In the genomic region with DNA sequence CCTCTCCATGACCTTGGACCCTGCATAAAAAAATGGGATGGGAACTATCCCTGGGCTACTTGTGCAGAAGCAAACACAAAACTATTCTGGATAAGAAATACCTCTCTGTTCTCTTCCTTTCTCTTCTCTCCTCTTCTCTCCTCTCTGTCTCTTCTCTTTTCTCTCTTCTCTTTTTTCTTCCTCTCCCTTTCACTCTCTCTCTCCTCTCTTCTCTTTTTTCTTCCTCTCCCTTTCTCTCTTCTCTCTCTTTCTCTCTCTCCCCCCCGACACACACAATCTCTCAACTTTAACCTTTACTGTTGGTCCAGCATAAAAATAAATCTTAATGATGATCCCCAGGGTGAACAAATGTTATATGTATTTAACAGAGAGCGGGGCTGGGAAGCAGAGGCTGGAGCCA, we compare ENCODE assay signal across 22 cellular contexts.
"Had no signal": no experiment of that assay in that cellular context is flagged by ENCODE, and none has a peak within 500 bp of the region (broad histone marks: within the 10 kb centered on the region; RNA-seq: fewer than 3 reads in every experiment).

No MANE protein-coding gene starts in this region.

- DNase-seq: Karpas-422, KG1, MG63, NCI-H1092, NCI-H1105 treated with DMSO at 0.1 percent for 48 hours, NCI-H1417 treated with DMSO at 0.1 percent for 48 hours, NCI-H146, NCI-H1694 treated with DMSO at 0.1 percent for 48 hours, NCI-H1930, NCI-H2081, NCI-H2107, NCI-H2227 treated with DMSO at 0.1 percent for 48 hours, NCI-H524, NCI-H526 treated with DMSO at 0.1 percent for 48 hours, NCI-H774, PC-3, Right ventricle myocardium superior, SIG-M5 had no signal

- H3K27ac ChIP-seq: HL-60, SJSA1, SK-N-MC had no signal

- H3K9me3 ChIP-seq: MG63 had no signal

- H3K4me3 ChIP-seq: MG63, SJSA1, SK-N-MC had no signal

- ATAC-seq: Panc1, PC-3 had no signal

- H3K27me3 ChIP-seq: MG63, SJSA1 had no signal
